Comparison of ENCODE assay signal across 14 cellular contexts in the genomic region with DNA sequence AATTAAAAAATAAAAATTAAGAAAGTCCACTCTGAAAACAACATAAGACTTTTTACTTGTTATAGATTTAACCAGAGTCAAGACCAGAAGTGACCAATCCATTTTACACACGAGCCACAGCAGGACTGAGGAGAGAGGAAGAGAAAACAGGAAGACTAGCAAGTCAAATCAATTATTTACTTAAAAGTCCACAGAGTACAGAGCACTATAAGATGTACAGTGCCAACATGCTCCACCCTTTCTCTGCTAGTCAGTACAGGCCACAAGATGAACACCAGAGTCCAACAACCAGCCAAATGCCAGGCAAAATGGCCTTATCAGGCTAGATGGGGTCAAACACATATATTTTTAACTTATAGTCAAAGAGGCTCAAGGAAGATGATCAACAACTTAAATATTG. TPM values are rescaled to one million over a fixed set of nuclear protein-coding genes. Genes with fewer than 3 reads are reported as not detected.
DNase-seq lines count a peak whose midpoint lies in the region; ATAC-seq and TF ChIP-seq lines count a peak whose summit lies in the region.
"Had no signal": no experiment of that assay in that cellular context is flagged by ENCODE, and none has a peak within 500 bp of the region (broad histone marks: within the 10 kb centered on the region; RNA-seq: fewer than 3 reads in every experiment).

No MANE protein-coding gene starts in this region.

- H3K27me3 ChIP-seq in OCI-LY3 (ENCODE audit: low read depth, low read length) = no peaks in the 10 kb centered on the region
- H3K27me3 ChIP-seq: thyroid gland had no signal

- peaks cover 5% of the 10 kb centered on the region for H4K20me1 ChIP-seq in OCI-LY3 (ENCODE audit: insufficient read depth, low read length)

- TF ChIP-seq CTCF in OCI-LY3 (IDR thresholded peaks at IDR 0.05; ENCODE audit: low read depth, low read length) = no peak

- H3K4me2 ChIP-seq in OCI-LY3 (ENCODE audit: low read length) = peak overlapping the region; percentile 40

- no peak overlapping the region for H3K9ac ChIP-seq in OCI-LY3 (ENCODE audit: low read length)

- no peak overlapping the region for H3K4me3 ChIP-seq in OCI-LY3 (ENCODE audit: low read length)
- H3K4me3 ChIP-seq: thyroid gland had no signal

- no peaks in the 10 kb centered on the region for H3K9me3 ChIP-seq in OCI-LY3 (ENCODE audit: insufficient read depth, low read length)
- H3K9me3 ChIP-seq: thyroid gland had no signal

- ATAC-seq in GM18909 (IDR thresholded peaks at IDR 0.05; ENCODE audit: poor library complexity, unreplicated experiment) (peak; percentile 69), esophagus mucosa (peak; percentile 63), HG02852 (IDR thresholded peaks at IDR 0.05; ENCODE audit: unreplicated experiment) (no peak)

- no peaks in the 10 kb centered on the region for H3K36me3 ChIP-seq in OCI-LY3 (replicated peaks; ENCODE audit: low read depth, low read length)
- H3K36me3 ChIP-seq: thyroid gland had no signal

- H3K27ac ChIP-seq in OCI-LY3 (ENCODE audit: low read length) = no peak overlapping the region
- H3K27ac ChIP-seq: C4-2B, thyroid gland had no signal

- peaks cover 5% of the 10 kb centered on the region for H3K4me1 ChIP-seq in OCI-LY3 (ENCODE audit: low read length)

- DNase-seq in ACHN = peak; percentile 45
- DNase-seq in mesenteric fat pad (ENCODE audit: low spot score) = no peak
- DNase-seq in GM19240 (ENCODE audit: insufficient read length, low spot score) = no peak
- no peak for DNase-seq in central memory CD4-positive, alpha-beta T cell
- DNase-seq: cerebellar nuclear complex, left cardiac atrium, NCI-H1930, OCI-M1, thyroid gland had no signal

- in situ Hi-C loops in ACHN (cut with HindIII; ENCODE audit: low pct_ligation_motif_present, low pct_unique_long_range_greater_than_20kb, low sequenced_read_pairs) = no loop called here

- H3K79me2 ChIP-seq in OCI-LY3 (ENCODE audit: low read length) = no peaks in the 10 kb centered on the region

- no peak overlapping the region for H2AFZ ChIP-seq in OCI-LY3 (ENCODE audit: low read depth, low read length)

RNA-seq across cellular contexts. Expression of gene LUZP1, which starts 19.5 kb away (rescaled TPM):
- 17.1 TPM for total RNA-seq in esophagus mucosa
- total RNA-seq in mesenteric fat pad = 48.6 TPM
